ENCODE assay signal across 1 cellular context in genomic region chr19:51422053-51422448, GRCh38.
TF ChIP-seq lines count a peak whose summit lies in the region.

No MANE protein-coding gene starts in this region.

TF ChIP-seq in SK-N-SH, 30 proteins besides CTCF, POLR2A, EP300 and RAD21 (continued from another document):
- peak; percentile 67 for TF ChIP-seq SMC3 (IDR thresholded peaks at IDR 0.05; ENCODE audit: low read depth, low read length)
- no peak for TF ChIP-seq FOXM1 (IDR thresholded peaks at IDR 0.05; ENCODE audit: low read depth)
- no peak for TF ChIP-seq GATA2 (CRISPR knock-in tag; IDR thresholded peaks at IDR 0.05)
- TF ChIP-seq FOXJ3 (CRISPR knock-in tag; IDR thresholded peaks at IDR 0.05), result no peak
- no peak for TF ChIP-seq MEF2A (IDR thresholded peaks at IDR 0.05; ENCODE audit: borderline replicate concordance, low read depth)
- TF ChIP-seq ELF1 (IDR thresholded peaks at IDR 0.05), result no peak
- TF ChIP-seq SIN3A (IDR thresholded peaks at IDR 0.05; ENCODE audit: borderline replicate concordance, low read depth, low read length), result peak; percentile 69; the same call in 1 of the 2 replicates
- TF ChIP-seq PBX3 (IDR thresholded peaks at IDR 0.05), result no peak
- TF ChIP-seq USF1 (IDR thresholded peaks at IDR 0.05; ENCODE audit: borderline replicate concordance, low read depth), result no peak
- TF ChIP-seq REST (IDR thresholded peaks at IDR 0.05; ENCODE audit: low read depth, low read length), result peak; percentile 100
- TF ChIP-seq ZBTB33 (IDR thresholded peaks at IDR 0.05; ENCODE audit: borderline replicate concordance, low read depth), result no peak
- TF ChIP-seq YY1 (IDR thresholded peaks at IDR 0.05; ENCODE audit: low read depth), result no peak
- TF ChIP-seq RFX5 (IDR thresholded peaks at IDR 0.05; ENCODE audit: low read length), result no peak
- TF ChIP-seq NFIC (IDR thresholded peaks at IDR 0.05; ENCODE audit: borderline replicate concordance), result no peak
- TF ChIP-seq MXI1 (IDR thresholded peaks at IDR 0.05; ENCODE audit: low read depth, low read length), result no peak
- 0 out of 2 replicates have a peak, but pooled peaks have one; percentile 10 for TF ChIP-seq TAF1 (IDR thresholded peaks at IDR 0.05; ENCODE audit: borderline replicate concordance, low read depth, low read length)
- TF ChIP-seq GABPA (IDR thresholded peaks at IDR 0.05; ENCODE audit: low read depth), result no peak
